1 cellular context compared by ENCODE assay signal in genomic region chr2:31294230-31294629, GRCh38.
TF ChIP-seq lines count a peak whose summit lies in the region.

No MANE protein-coding gene starts in this region.

TF ChIP-seq in WTC11, 78 proteins besides CTCF, POLR2A, EP300 and RAD21 (continued from another document):
- TF ChIP-seq FOXP4 (CRISPR knock-in tag; IDR thresholded peaks at IDR 0.05) (no peak), CREM (CRISPR knock-in tag; IDR thresholded peaks at IDR 0.05) (no peak), RELA (CRISPR knock-in tag; IDR thresholded peaks at IDR 0.05; ENCODE audit: borderline replicate concordance) (no peak)
- TF ChIP-seq, protein P1, sequence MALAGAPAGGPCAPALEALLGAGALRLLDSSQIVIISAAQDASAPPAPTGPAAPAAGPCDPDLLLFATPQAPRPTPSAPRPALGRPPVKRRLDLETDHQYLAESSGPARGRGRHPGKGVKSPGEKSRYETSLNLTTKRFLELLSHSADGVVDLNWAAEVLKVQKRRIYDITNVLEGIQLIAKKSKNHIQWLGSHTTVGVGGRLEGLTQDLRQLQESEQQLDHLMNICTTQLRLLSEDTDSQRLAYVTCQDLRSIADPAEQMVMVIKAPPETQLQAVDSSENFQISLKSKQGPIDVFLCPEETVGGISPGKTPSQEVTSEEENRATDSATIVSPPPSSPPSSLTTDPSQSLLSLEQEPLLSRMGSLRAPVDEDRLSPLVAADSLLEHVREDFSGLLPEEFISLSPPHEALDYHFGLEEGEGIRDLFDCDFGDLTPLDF (CRISPR knock-in tag; IDR thresholded peaks at IDR 0.05), result no peak
